In genomic region chr20:49675368-49676151, GRCh38 we compare ENCODE assay signal across 1 cellular context.
TF ChIP-seq lines count a peak whose summit lies in the region.

No MANE protein-coding gene starts in this region.

TF ChIP-seq in HepG2, 621 proteins besides CTCF, POLR2A, EP300 and RAD21 (continued from another document and continues in another):
- TF ChIP-seq ZBTB21 (CRISPR knock-in tag; IDR thresholded peaks at IDR 0.05) (peak; percentile 68; the same call in 1 of the 2 replicates), JDP2 (CRISPR knock-in tag; IDR thresholded peaks at IDR 0.05; ENCODE audit: borderline replicate concordance) (no peak), ZNF256 (CRISPR knock-in tag; conservative IDR thresholded peaks at IDR 0.05) (no peak), GMEB1 (CRISPR knock-in tag; IDR thresholded peaks at IDR 0.05; ENCODE audit: borderline replicate concordance) (0 out of 2 replicates have a peak, but pooled peaks have one; percentile 16), ZNF230 (CRISPR knock-in tag; IDR thresholded peaks at IDR 0.05) (no peak), MIXL1 (CRISPR knock-in tag; IDR thresholded peaks at IDR 0.05) (peak; percentile 66; the same call in 1 of the 2 replicates), PAX8 (CRISPR knock-in tag; IDR thresholded peaks at IDR 0.05; ENCODE audit: borderline replicate concordance) (no peak), ZSCAN29 (CRISPR knock-in tag; conservative IDR thresholded peaks at IDR 0.05) (peak; percentile 21; the same call in 1 of the 2 replicates), ZNF235 (CRISPR knock-in tag; IDR thresholded peaks at IDR 0.05; ENCODE audit: borderline replicate concordance) (no peak), HNRNPK (IDR thresholded peaks at IDR 0.05; ENCODE audit: low read depth, low read length, poor library complexity, severe bottlenecking) (no peak), RBFOX2 (IDR thresholded peaks at IDR 0.05; ENCODE audit: low read depth, low read length) (0 out of 2 replicates have a peak, but pooled peaks have one; percentile 15), KDM3A (CRISPR knock-in tag; IDR thresholded peaks at IDR 0.05; ENCODE audit: low read depth) (no peak), FOSL2 (CRISPR knock-in tag; IDR thresholded peaks at IDR 0.05) (peak; percentile 46; the same call in 1 of the 2 replicates), ARID2 (CRISPR knock-in tag; IDR thresholded peaks at IDR 0.05; ENCODE audit: borderline replicate concordance) (no peak), PAF1 (CRISPR knock-in tag; IDR thresholded peaks at IDR 0.05) (no peak), ZZZ3 (CRISPR knock-in tag; IDR thresholded peaks at IDR 0.05; ENCODE audit: borderline replicate concordance) (no peak), ATF6 (CRISPR knock-in tag; conservative IDR thresholded peaks at IDR 0.05) (0 out of 2 replicates have a peak, but pooled peaks have one; percentile 39), ISL2 (CRISPR knock-in tag; IDR thresholded peaks at IDR 0.05) (peak; percentile 69; the same call in 1 of the 2 replicates), ZNF205 (CRISPR knock-in tag; IDR thresholded peaks at IDR 0.05) (peak; percentile 51; the same call in 1 of the 2 replicates), ZC3H13 (CRISPR knock-in tag; IDR thresholded peaks at IDR 0.05) (no peak), FOXK1 (CRISPR knock-in tag; IDR thresholded peaks at IDR 0.05; ENCODE audit: borderline replicate concordance, low read depth) (no peak), MNT (IDR thresholded peaks at IDR 0.05) (no peak), SNAI1 (CRISPR knock-in tag; IDR thresholded peaks at IDR 0.05; ENCODE audit: borderline replicate concordance) (no peak; the same call in 1 of the 2 replicates), SIN3B (IDR thresholded peaks at IDR 0.05; ENCODE audit: low read length) (no peak), IKZF4 (CRISPR knock-in tag; IDR thresholded peaks at IDR 0.05; ENCODE audit: borderline replicate concordance, low read depth, not compliant biosample characterization) (no peak), NCOA5 (CRISPR knock-in tag; IDR thresholded peaks at IDR 0.05) (no peak), PTBP1 (IDR thresholded peaks at IDR 0.05; ENCODE audit: low read depth, low read length, poor library complexity, severe bottlenecking) (no peak), FOXK2 (IDR thresholded peaks at IDR 0.05) (peak; percentile 6; the same call in 1 of the 2 replicates), BCL6 (CRISPR knock-in tag; IDR thresholded peaks at IDR 0.05) (peak; percentile 37; the same call in 1 of the 2 replicates), ZSCAN9 (CRISPR knock-in tag; IDR thresholded peaks at IDR 0.05; ENCODE audit: borderline replicate concordance) (peak; percentile 78; the same call in 1 of the 2 replicates), NFIB (CRISPR knock-in tag; IDR thresholded peaks at IDR 0.05; ENCODE audit: borderline replicate concordance) (no peak), ZNF652 (CRISPR knock-in tag; IDR thresholded peaks at IDR 0.05; ENCODE audit: borderline replicate concordance, low read depth) (peak; percentile 28; the same call in 1 of the 2 replicates), HOXA5 (CRISPR knock-in tag; IDR thresholded peaks at IDR 0.05) (peak; percentile 15; the same call in 1 of the 2 replicates), HMG20B (CRISPR knock-in tag; conservative IDR thresholded peaks at IDR 0.05) (0 out of 2 replicates have a peak, but pooled peaks have one; percentile 36), HDAC6 (IDR thresholded peaks at IDR 0.05; ENCODE audit: low read depth, low read length) (no peak), NCOA1 (CRISPR knock-in tag; IDR thresholded peaks at IDR 0.05) (no peak), HNRNPLL (IDR thresholded peaks at IDR 0.05; ENCODE audit: low read depth, low read length, poor library complexity, severe bottlenecking) (no peak), ZNF784 (CRISPR knock-in tag; IDR thresholded peaks at IDR 0.05; ENCODE audit: borderline replicate concordance) (no peak), TCF7 (IDR thresholded peaks at IDR 0.05; ENCODE audit: low read depth) (peak; percentile 50), CAMTA2 (CRISPR knock-in tag; IDR thresholded peaks at IDR 0.05; ENCODE audit: borderline replicate concordance) (no peak), SOX13 (IDR thresholded peaks at IDR 0.05) (0 out of 2 replicates have a peak, but pooled peaks have one; percentile 32), SOX13 (CRISPR knock-in tag; conservative IDR thresholded peaks at IDR 0.05 in 1 of 2, IDR thresholded peaks at IDR 0.05 in 1 of 2) (peak in 1 of 2 experiments; percentile 60; a peak in 1 of 4 replicates), ZFAT (CRISPR knock-in tag; conservative IDR thresholded peaks at IDR 0.05) (no peak), RXRA (CRISPR knock-in tag; IDR thresholded peaks at IDR 0.05) (peak; percentile 38; the same call in 1 of the 2 replicates), KLF16 (CRISPR knock-in tag; IDR thresholded peaks at IDR 0.05) (0 out of 4 replicates have a peak, but pooled peaks of 1 of the 2 experiments have one; percentile 22), ZNF775 (CRISPR knock-in tag; IDR thresholded peaks at IDR 0.05; ENCODE audit: borderline replicate concordance) (no peak; the same call in 1 of the 2 replicates), RXRB (CRISPR knock-in tag; IDR thresholded peaks at IDR 0.05; ENCODE audit: borderline replicate concordance) (peak; percentile 66; the same call in 1 of the 2 replicates)
- TF ChIP-seq, protein P1, sequence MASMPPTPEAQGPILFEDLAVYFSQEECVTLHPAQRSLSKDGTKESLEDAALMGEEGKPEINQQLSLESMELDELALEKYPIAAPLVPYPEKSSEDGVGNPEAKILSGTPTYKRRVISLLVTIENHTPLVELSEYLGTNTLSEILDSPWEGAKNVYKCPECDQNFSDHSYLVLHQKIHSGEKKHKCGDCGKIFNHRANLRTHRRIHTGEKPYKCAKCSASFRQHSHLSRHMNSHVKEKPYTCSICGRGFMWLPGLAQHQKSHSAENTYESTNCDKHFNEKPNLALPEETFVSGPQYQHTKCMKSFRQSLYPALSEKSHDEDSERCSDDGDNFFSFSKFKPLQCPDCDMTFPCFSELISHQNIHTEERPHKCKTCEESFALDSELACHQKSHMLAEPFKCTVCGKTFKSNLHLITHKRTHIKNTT (CRISPR knock-in tag; IDR thresholded peaks at IDR 0.05), result no peak
- TF ChIP-seq, protein P2, sequence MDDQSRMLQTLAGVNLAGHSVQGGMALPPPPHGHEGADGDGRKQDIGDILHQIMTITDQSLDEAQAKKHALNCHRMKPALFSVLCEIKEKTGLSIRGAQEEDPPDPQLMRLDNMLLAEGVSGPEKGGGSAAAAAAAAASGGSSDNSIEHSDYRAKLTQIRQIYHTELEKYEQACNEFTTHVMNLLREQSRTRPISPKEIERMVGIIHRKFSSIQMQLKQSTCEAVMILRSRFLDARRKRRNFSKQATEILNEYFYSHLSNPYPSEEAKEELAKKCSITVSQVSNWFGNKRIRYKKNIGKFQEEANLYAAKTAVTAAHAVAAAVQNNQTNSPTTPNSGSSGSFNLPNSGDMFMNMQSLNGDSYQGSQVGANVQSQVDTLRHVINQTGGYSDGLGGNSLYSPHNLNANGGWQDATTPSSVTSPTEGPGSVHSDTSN (CRISPR knock-in tag; IDR thresholded peaks at IDR 0.05; ENCODE audit: borderline replicate concordance), result no peak
- TF ChIP-seq, protein P3, sequence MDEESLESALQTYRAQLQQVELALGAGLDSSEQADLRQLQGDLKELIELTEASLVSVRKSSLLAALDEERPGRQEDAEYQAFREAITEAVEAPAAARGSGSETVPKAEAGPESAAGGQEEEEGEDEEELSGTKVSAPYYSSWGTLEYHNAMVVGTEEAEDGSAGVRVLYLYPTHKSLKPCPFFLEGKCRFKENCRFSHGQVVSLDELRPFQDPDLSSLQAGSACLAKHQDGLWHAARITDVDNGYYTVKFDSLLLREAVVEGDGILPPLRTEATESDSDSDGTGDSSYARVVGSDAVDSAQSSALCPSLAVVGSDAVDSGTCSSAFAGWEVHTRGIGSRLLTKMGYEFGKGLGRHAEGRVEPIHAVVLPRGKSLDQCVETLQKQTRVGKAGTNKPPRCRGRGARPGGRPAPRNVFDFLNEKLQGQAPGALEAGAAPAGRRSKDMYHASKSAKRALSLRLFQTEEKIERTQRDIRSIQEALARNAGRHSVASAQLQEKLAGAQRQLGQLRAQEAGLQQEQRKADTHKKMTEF (CRISPR knock-in tag; IDR thresholded peaks at IDR 0.05), result peak; percentile 67
- TF ChIP-seq, protein P4, sequence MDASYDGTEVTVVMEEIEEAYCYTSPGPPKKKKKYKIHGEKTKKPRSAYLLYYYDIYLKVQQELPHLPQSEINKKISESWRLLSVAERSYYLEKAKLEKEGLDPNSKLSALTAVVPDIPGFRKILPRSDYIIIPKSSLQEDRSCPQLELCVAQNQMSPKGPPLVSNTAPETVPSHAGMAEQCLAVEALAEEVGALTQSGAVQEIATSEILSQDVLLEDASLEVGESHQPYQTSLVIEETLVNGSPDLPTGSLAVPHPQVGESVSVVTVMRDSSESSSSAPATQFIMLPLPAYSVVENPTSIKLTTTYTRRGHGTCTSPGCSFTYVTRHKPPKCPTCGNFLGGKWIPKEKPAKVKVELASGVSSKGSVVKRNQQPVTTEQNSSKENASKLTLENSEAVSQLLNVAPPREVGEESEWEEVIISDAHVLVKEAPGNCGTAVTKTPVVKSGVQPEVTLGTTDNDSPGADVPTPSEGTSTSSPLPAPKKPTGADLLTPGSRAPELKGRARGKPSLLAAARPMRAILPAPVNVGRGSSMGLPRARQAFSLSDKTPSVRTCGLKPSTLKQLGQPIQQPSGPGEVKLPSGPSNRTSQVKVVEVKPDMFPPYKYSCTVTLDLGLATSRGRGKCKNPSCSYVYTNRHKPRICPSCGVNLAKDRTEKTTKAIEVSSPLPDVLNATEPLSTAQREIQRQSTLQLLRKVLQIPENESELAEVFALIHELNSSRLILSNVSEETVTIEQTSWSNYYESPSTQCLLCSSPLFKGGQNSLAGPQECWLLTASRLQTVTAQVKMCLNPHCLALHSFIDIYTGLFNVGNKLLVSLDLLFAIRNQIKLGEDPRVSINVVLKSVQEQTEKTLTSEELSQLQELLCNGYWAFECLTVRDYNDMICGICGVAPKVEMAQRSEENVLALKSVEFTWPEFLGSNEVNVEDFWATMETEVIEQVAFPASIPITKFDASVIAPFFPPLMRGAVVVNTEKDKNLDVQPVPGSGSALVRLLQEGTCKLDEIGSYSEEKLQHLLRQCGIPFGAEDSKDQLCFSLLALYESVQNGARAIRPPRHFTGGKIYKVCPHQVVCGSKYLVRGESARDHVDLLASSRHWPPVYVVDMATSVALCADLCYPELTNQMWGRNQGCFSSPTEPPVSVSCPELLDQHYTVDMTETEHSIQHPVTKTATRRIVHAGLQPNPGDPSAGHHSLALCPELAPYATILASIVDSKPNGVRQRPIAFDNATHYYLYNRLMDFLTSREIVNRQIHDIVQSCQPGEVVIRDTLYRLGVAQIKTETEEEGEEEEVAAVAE (CRISPR knock-in tag; IDR thresholded peaks at IDR 0.05; ENCODE audit: borderline replicate concordance), result no peak
